In genomic region chr6:118724211-118724610, GRCh38 we compare ENCODE assay signal across 9 cellular contexts.
DNase-seq lines count a peak whose midpoint lies in the region; ATAC-seq lines count a peak whose summit lies in the region.
"Had no signal": no experiment of that assay in that cellular context is flagged by ENCODE, and none has a peak within 500 bp of the region (broad histone marks: within the 10 kb centered on the region; RNA-seq: fewer than 3 reads in every experiment).

No MANE protein-coding gene starts in this region.

- ATAC-seq in GM18873 (IDR thresholded peaks at IDR 0.05; ENCODE audit: low FRiP score, unreplicated experiment) (peak; percentile 91), GM21723 (IDR thresholded peaks at IDR 0.05; ENCODE audit: unreplicated experiment) (peak; percentile 82), HG03558 (IDR thresholded peaks at IDR 0.05; ENCODE audit: extremely low read depth, unreplicated experiment) (peak; percentile 95)

- DNase-seq in iris pigment epithelial cell (ENCODE audit: low read depth) (peak; percentile 77), hepatic stellate cell (ENCODE audit: low spot score) (no peak), mesenteric fat pad (ENCODE audit: low spot score) (no peak), EL (no peak)
- no peak for DNase-seq in NK-92 treated with Interleukin-12 subunit alpha and Interleukin-12 subunit beta, amount 100 ng/mL, for 24 hours (lab: John Stamatoyannopoulos, UW)
- DNase-seq: occipital lobe had no signal
